In genomic region chr11:76709259-76709658, GRCh38 we compare ENCODE assay signal across 29 cellular contexts. TPM values are rescaled to one million over a fixed set of nuclear protein-coding genes. Genes with fewer than 3 reads are reported as not detected.
DNase-seq lines count a peak whose midpoint lies in the region; ATAC-seq, FAIRE-seq and TF ChIP-seq lines count a peak whose summit lies in the region.
"Had no signal": no experiment of that assay in that cellular context is flagged by ENCODE, and none has a peak within 500 bp of the region (broad histone marks: within the 10 kb centered on the region; RNA-seq: fewer than 3 reads in every experiment).

No MANE protein-coding gene starts in this region.

- no peaks in the 10 kb centered on the region for H3K4me1 Mint-ChIP-seq in activated naive CD4-positive, alpha-beta T cell treated with anti-CD3 and anti-CD28 coated beads, Interleukin-2, amount 10 ng/mL, durations not matched to agents 7 days and 5 days
- H3K4me1 Mint-ChIP-seq: CD4-positive, alpha-beta memory T cell; CD4-positive, CD25-positive, alpha-beta regulatory T cell; CD8-positive, alpha-beta memory T cell had no signal

- TF ChIP-seq EP300 in H1 (IDR thresholded peaks at IDR 0.05; ENCODE audit: borderline replicate concordance in 1 of 2, low read depth in 2 of 2, low read length in 2 of 2) = no peak

- no peak overlapping the region for H3K4me3 ChIP-seq in H7 (ENCODE audit: insufficient read depth, low read depth, low read length)
- H3K4me3 ChIP-seq in H1 (ENCODE audit: extremely low read depth in 1 of 4, insufficient read depth in 2 of 4, low read depth in 3 of 4, low read length in 4 of 4) = no peak overlapping the region
- no peak overlapping the region for H3K4me3 ChIP-seq in vagina
- H3K4me3 ChIP-seq in foreskin fibroblast (ENCODE audit: low read depth in 1 of 2, low read length in 2 of 2) = no peak overlapping the region
- H3K4me3 ChIP-seq: BLaER1, GM12878 had no signal

- H3K56ac ChIP-seq in H1 (replicated peaks; ENCODE audit: insufficient read length, low read depth, low read length) = no peak overlapping the region

- TF ChIP-seq CTCF in H1 (IDR thresholded peaks at IDR 0.05; ENCODE audit: control extremely low read depth in 1 of 3, insufficient read depth in 1 of 3, low read depth in 1 of 3, low read length in 3 of 3) = no peak
- no peak for TF ChIP-seq CTCF in vagina (IDR thresholded peaks at IDR 0.05)
- TF ChIP-seq CTCF in foreskin fibroblast (IDR thresholded peaks at IDR 0.05; ENCODE audit: low read depth, low read length) = no peak

- H3K36me3 ChIP-seq in H7 (replicated peaks; ENCODE audit: control insufficient read depth, insufficient read depth, low read length) (no peaks in the 10 kb centered on the region), H1 (ENCODE audit: control insufficient read depth in 2 of 4, insufficient read depth in 4 of 4, low read length in 3 of 4) (no peaks in the 10 kb centered on the region), vagina (no peaks in the 10 kb centered on the region)
- H3K36me3 ChIP-seq: BE2C, BLaER1 had no signal

- intact Hi-C loops in vagina (cut with DNase I) = no loop called here

- POLR2A ChIA-PET in H1 (lab: Charles Lee; ENCODE audit: partially characterized antibody) = interaction anchor here (0.6 kb wide), 1 partner anchor 20 kb away, joined by 3 read pairs; no protein-coding TSS in a partner anchor

- no peaks in the 10 kb centered on the region for H3K79me1 ChIP-seq in H1 (ENCODE audit: low read depth, low read length)

- no peak overlapping the region for H3K4me2 ChIP-seq in H1 (ENCODE audit: insufficient read depth in 1 of 2, low read depth in 2 of 2, low read length in 2 of 2)
- H3K4me2 ChIP-seq: BLaER1 had no signal

- H4K91ac ChIP-seq in H1 (replicated peaks; ENCODE audit: insufficient read length, low read length) = no peak overlapping the region

- H3K27me3 ChIP-seq in H7 (ENCODE audit: control insufficient read depth, insufficient read depth, low read length) (no peaks in the 10 kb centered on the region), H1 (replicated peaks in 1 of 4; ENCODE audit: control insufficient read depth in 3 of 4, extremely low read depth in 1 of 4, insufficient read depth in 3 of 4, low read length in 3 of 4) (no peaks in the 10 kb centered on the region), vagina (no peaks in the 10 kb centered on the region)
- H3K27me3 ChIP-seq: BE2C, BLaER1 had no signal

- H3K27ac Mint-ChIP-seq in activated naive CD4-positive, alpha-beta T cell treated with anti-CD3 and anti-CD28 coated beads, Interleukin-2, amount 10 ng/mL, durations not matched to agents 7 days and 5 days = no peak overlapping the region
- H3K27ac Mint-ChIP-seq: CD14-positive monocyte; CD4-positive, alpha-beta memory T cell; CD4-positive, CD25-positive, alpha-beta regulatory T cell; CD8-positive, alpha-beta memory T cell had no signal

- no peak for TF ChIP-seq RAD21 in H1 (IDR thresholded peaks at IDR 0.05 in 1 of 2, conservative IDR thresholded peaks at IDR 0.05 in 1 of 2; ENCODE audit: low read depth in 2 of 2, low read length in 2 of 2)

- no peak overlapping the region for H2BK120ac ChIP-seq in H1 (replicated peaks; ENCODE audit: low read depth, low read length)

- H3K27ac ChIP-seq in H1 (ENCODE audit: low read depth, low read length) (no peak overlapping the region), vagina (peak overlapping the region; percentile 63)
- H3K27ac ChIP-seq: BLaER1 had no signal

- H3K23ac ChIP-seq in H1 (ENCODE audit: insufficient read length) = no peak overlapping the region

- H3K4ac ChIP-seq in H1 (replicated peaks; ENCODE audit: insufficient read length, low read depth, low read length) = no peak overlapping the region

- H2BK12ac ChIP-seq in H1 (ENCODE audit: low read depth, low read length) = no peak overlapping the region

- H2BK5ac ChIP-seq in H1 (ENCODE audit: low read depth, low read length) = no peak overlapping the region

- no peak for ATAC-seq in GM21423 (IDR thresholded peaks at IDR 0.05; ENCODE audit: unreplicated experiment)
- ATAC-seq: GM12878 had no signal

- H3K23me2 ChIP-seq in H1 (ENCODE audit: low read depth, low read length) = peaks cover 7% of the 10 kb centered on the region; the same call in 1 of the 2 replicates

- peaks cover 0 to 4% of the 10 kb centered on the region in 2 experiments; a peak in 2 of 4 replicates for H3K9me3 ChIP-seq in H1 (ENCODE audit: insufficient read depth in 2 of 2, low read depth in 1 of 2, low read length in 1 of 2)
- no peaks in the 10 kb centered on the region for H3K9me3 ChIP-seq in vagina
- H3K9me3 ChIP-seq: BE2C, BLaER1 had no signal

- no peak for FAIRE-seq in H1 (lab: Jason Lieb, UNC)
- FAIRE-seq: A204.1, GM12878, GM12892, GM18507 had no signal

- H3K36me3 Mint-ChIP-seq in activated naive CD4-positive, alpha-beta T cell treated with anti-CD3 and anti-CD28 coated beads, Interleukin-2, amount 10 ng/mL, durations not matched to agents 7 days and 5 days = no peaks in the 10 kb centered on the region
- H3K36me3 Mint-ChIP-seq: CD14-positive monocyte; CD4-positive, alpha-beta memory T cell; CD4-positive, CD25-positive, alpha-beta regulatory T cell; CD8-positive, alpha-beta memory T cell had no signal

- no peak overlapping the region for H2AFZ ChIP-seq in H1 (ENCODE audit: low read length)

- H3K27me3 Mint-ChIP-seq in activated naive CD4-positive, alpha-beta T cell treated with anti-CD3 and anti-CD28 coated beads, Interleukin-2, amount 10 ng/mL, durations not matched to agents 7 days and 5 days = peaks cover 31% of the 10 kb centered on the region

- no peak overlapping the region for H3K14ac ChIP-seq in H1 (ENCODE audit: insufficient read length)

- no peak overlapping the region for H3K18ac ChIP-seq in H1 (ENCODE audit: extremely low read depth, low read length)

- no peaks in the 10 kb centered on the region for H3K79me2 ChIP-seq in H1 (ENCODE audit: control insufficient read depth in 1 of 2, insufficient read depth in 2 of 2, low read length in 2 of 2)

- H3K4me3 Mint-ChIP-seq in activated naive CD4-positive, alpha-beta T cell treated with anti-CD3 and anti-CD28 coated beads, Interleukin-2, amount 10 ng/mL, durations not matched to agents 7 days and 5 days = no peak overlapping the region
- H3K4me3 Mint-ChIP-seq: CD14-positive monocyte; CD4-positive, alpha-beta memory T cell; CD4-positive, CD25-positive, alpha-beta regulatory T cell; CD8-positive, alpha-beta memory T cell had no signal

- H2BK20ac ChIP-seq in H1 (ENCODE audit: low read length) = peak overlapping the region; percentile 93; the same call in 1 of the 2 replicates

- H2BK15ac ChIP-seq in H1 (ENCODE audit: low read length) = no peak overlapping the region

- DNase-seq in H7 = peak; percentile 16
- no peak for DNase-seq in H1 (ENCODE audit: low read depth in 1 of 2, low spot score in 2 of 2)
- DNase-seq in left kidney (ENCODE audit: low read depth, low spot score) = peak; percentile 46
- DNase-seq in vagina (ENCODE audit: extremely low spot score in 2 of 2) = no peak
- no peak for DNase-seq in DMS79 treated with DMSO at 0.1 percent for 48 hours (lab: John Stamatoyannopoulos, UW)
- DNase-seq in foreskin fibroblast = no peak
- DNase-seq in activated naive CD4-positive, alpha-beta T cell treated with anti-CD3 and anti-CD28 coated beads, Interleukin-2, amount 10 ng/mL, durations not matched to agents 7 days and 5 days = no peak
- DNase-seq: 8988T; ACHN; BE2C; C1 segment of cervical spinal cord; CD4-positive, alpha-beta memory T cell; CD4-positive, CD25-positive, alpha-beta regulatory T cell; CD8-positive, alpha-beta memory T cell; COR-L47; DMS 273 treated with DMSO at 0.1 percent for 48 hours; DMS153; DMS53; DMS79; GDM1 had no signal

- H4K20me1 ChIP-seq in H1 (replicated peaks in 1 of 2; ENCODE audit: control insufficient read depth in 1 of 2, insufficient read depth in 2 of 2, low read length in 2 of 2) = no peaks in the 10 kb centered on the region
- H4K20me1 ChIP-seq: BLaER1 had no signal

- H3K4me1 ChIP-seq in H1 (replicated peaks in 1 of 4; ENCODE audit: control insufficient read depth in 3 of 4, insufficient read depth in 4 of 4, low read length in 3 of 4) (peaks cover 0 to 4% (median 2%) of the 10 kb centered on the region in 4 experiments; a peak in 2 of 7 replicates), vagina (peaks cover 19% of the 10 kb centered on the region)
- H3K4me1 ChIP-seq: BE2C, BLaER1 had no signal

- no peak overlapping the region for H4K5ac ChIP-seq in H1 (ENCODE audit: insufficient read length, low read depth, low read length)

- TF ChIP-seq POLR2A in H1 (IDR thresholded peaks at IDR 0.05; ENCODE audit: control extremely low read depth in 1 of 2, low read depth in 2 of 2, low read length in 2 of 2) (no peak), vagina (IDR thresholded peaks at IDR 0.05) (no peak)

- no peak overlapping the region for H3K9ac ChIP-seq in H1 (replicated peaks in 1 of 4; ENCODE audit: extremely low read depth in 1 of 4, low read depth in 3 of 4, low read length in 3 of 4)
- H3K9ac ChIP-seq: BLaER1 had no signal

- H4K8ac ChIP-seq in H1 (ENCODE audit: extremely low read depth, insufficient read depth, low read length) = no peak overlapping the region

- H2AK5ac ChIP-seq in H1 (ENCODE audit: low read depth, low read length) = no peak overlapping the region

- H3K9me3 Mint-ChIP-seq in activated naive CD4-positive, alpha-beta T cell treated with anti-CD3 and anti-CD28 coated beads, Interleukin-2, amount 10 ng/mL, durations not matched to agents 7 days and 5 days = no peaks in the 10 kb centered on the region

- 77% methylated on average over 3 of the region's 3 CpGs; no CpG with 5 or more reads in 1 of the 2 experiments for WGBS in H1 (ENCODE audit: extremely low coverage in 1 of 2, insufficient coverage in 1 of 2, insufficient read length in 1 of 2, insufficient replicate concordance in 2 of 2, low coverage in 1 of 2, low lambda C conversion rate in 2 of 2, missing lambda C conversion rate in 1 of 2), 2 experiments

- CTCF ChIA-PET in H1 (lab: Charles Lee; ENCODE audit: partially characterized antibody) = interaction anchor here (0.5 to 2.9 kb wide), 5 partner anchors 11 to 245 kb away, joined by 3 to 16 read pairs (median 5); no protein-coding TSS in a partner anchor
- CTCF ChIA-PET in activated naive CD4-positive, alpha-beta T cell treated with anti-CD3 and anti-CD28 coated beads, Interleukin-2, amount 10 ng/mL, durations not matched to agents 7 days and 5 days (lab: Charles Lee) = no interaction called here

TF ChIP-seq in H1, 55 proteins besides CTCF, POLR2A, EP300 and RAD21 (continues in another document):
- no peak for TF ChIP-seq GTF2F1 (IDR thresholded peaks at IDR 0.05; ENCODE audit: borderline replicate concordance, low read depth, low read length)

RNA-seq across cellular contexts. Expression of gene LRRC32, which starts 38.7 kb away (rescaled TPM):
- 0.63 and 0.94 TPM in 2 replicates for total RNA-seq in H7 (2014; rRNA removed; shearing (Covaris generic))
- total RNA-seq in H1 (2021; fragmentation: NEBNext Ultra II Directional; extraction: Animal tissue kit (Norgen Biotek cat#: 25700)) = 0.44 and 0.99 TPM in 2 replicates
- polyA plus RNA-seq in H1 (2011; rRNA removed) = 1.9 and 2.0 TPM in 2 replicates
- polyA plus RNA-seq in H1 (2011; cell fraction: cytosol; rRNA removed) = 1.0 TPM
- 0.88 TPM for polyA plus RNA-seq in H1 (2011; cell fraction: nucleus; rRNA removed)
- 1.0 to 3.3 TPM (median 1.7 TPM) in 4 replicates for polyA plus RNA-seq in H1 (2012, experiment 1 of 2)
- polyA plus RNA-seq in H1 (2012, experiment 2 of 2) = 1.0 TPM
- 1.1 TPM for polyA plus RNA-seq in H1 (2013, experiment 1 of 2)
- 1.2 TPM for polyA plus RNA-seq in H1 (2013, experiment 2 of 2)
- 0.95 and 1.2 TPM in 2 replicates for polyA minus RNA-seq in H1 (2011; rRNA and poly(A)+ RNA removed)
- 1.2 TPM for polyA minus RNA-seq in H1 (2011; cell fraction: cytosol; rRNA and poly(A)+ RNA removed)
- 0.50 TPM for polyA minus RNA-seq in H1 (2011; cell fraction: nucleus; rRNA and poly(A)+ RNA removed)
- 66.3 TPM for total RNA-seq in vagina
- total RNA-seq: A673, G401 had no signal
- polyA plus RNA-seq: CD14-positive monocyte had no signal

Comparison
In these comparisons a context has a peak if more than half of its experiments do, and no peak if none do; other contexts are left out.
1. DNase-seq: peak in H7 (single experiment) and left kidney (single experiment); none in H1 (0 of 2), vagina (0 of 2), DMS79 treated with DMSO at 0.1 percent for 48 hours (single experiment), foreskin fibroblast (0 of 2) and activated naive CD4-positive, alpha-beta T cell treated with anti-CD3 and anti-CD28 coated beads, Interleukin-2, amount 10 ng/mL, durations not matched to agents 7 days and 5 days (single experiment).
2. RNA of gene LRRC32, which starts 38.7 kb away (total RNA-seq): 66.3 TPM in vagina (single experiment); 0.44 to 0.99 TPM in H1 and 0.63 to 0.94 TPM in H7; every median in the first group is over 10 times any median in the second.